In the genomic region with DNA sequence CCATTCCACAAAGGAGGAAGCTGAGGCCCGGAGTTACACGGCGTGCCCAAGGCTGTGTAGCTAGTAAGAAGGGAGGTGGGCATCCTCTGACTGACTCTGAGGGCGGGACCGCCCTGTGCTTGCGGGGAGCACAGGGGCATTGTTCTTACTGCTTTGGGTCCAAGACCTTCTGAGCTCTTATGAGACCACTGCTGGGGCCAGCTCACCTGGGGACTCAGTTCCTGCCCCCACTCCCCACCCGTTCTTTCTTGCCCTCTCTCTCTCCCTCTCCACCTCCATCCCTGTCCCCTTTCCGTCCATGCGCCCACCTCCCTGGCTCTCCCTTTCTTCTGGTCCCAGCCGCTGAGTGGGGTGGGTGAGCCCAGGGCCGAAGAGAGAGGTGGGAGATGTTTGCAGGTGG, we compare ENCODE assay signal across 17 cellular contexts. TPM values are rescaled to one million over a fixed set of nuclear protein-coding genes. Genes with fewer than 3 reads are reported as not detected.
A peak's percentile ranks its signal among the peaks of the same experiment; 100 is the strongest.
DNase-seq lines count a peak whose midpoint lies in the region; ATAC-seq, FAIRE-seq and TF ChIP-seq lines count a peak whose summit lies in the region.
"Had no signal": no experiment of that assay in that cellular context is flagged by ENCODE, and none has a peak within 500 bp of the region (broad histone marks: within the 10 kb centered on the region; RNA-seq: fewer than 3 reads in every experiment).

No MANE protein-coding gene starts in this region.

- no peak for TF ChIP-seq EP300 in A549 (IDR thresholded peaks at IDR 0.05)

- H3K27ac ChIP-seq in A549 (peak overlapping the region; percentile 95 to 99), kidney (ENCODE audit: low read depth in 2 of 2, low read length in 2 of 2) (no peak overlapping the region)
- H3K27ac ChIP-seq in BLaER1 treated with 17β-estradiol and CSF1 and Interleukin-3, amounts not matched to agents 10 nM and 100 nM: peak overlapping the region in 3 of 11 experiments; percentile 15 to 43 (median 43); a peak in 6 of 22 replicates
- H3K27ac ChIP-seq: foreskin keratinocyte had no signal

- H4K20me1 ChIP-seq in BLaER1 treated with 17β-estradiol and CSF1 and Interleukin-3, amounts not matched to agents 10 nM and 100 nM: no peaks in the 10 kb centered on the region

- H3K27me3 Mint-ChIP-seq in activated naive CD8-positive, alpha-beta T cell treated with anti-CD3 and anti-CD28 coated beads for 36 hours: no peaks in the 10 kb centered on the region
- H3K27me3 Mint-ChIP-seq in naive thymus-derived CD8-positive, alpha-beta T cell: peaks cover 0 to 2% (median 0%) of the 10 kb centered on the region in 5 donors
- H3K27me3 Mint-ChIP-seq: memory B cell; stimulated activated naive CD8-positive, alpha-beta T cell treated with anti-CD3 and anti-CD28 coated beads, Interleukin-15, amount 100 ng/mL, for 72 hours had no signal

- 97% methylated on average over 11 of the region's 11 CpGs for WGBS in A549 (ENCODE audit: missing lambda C conversion rate)

- DNase-seq in A549 (ENCODE audit: low read depth in 1 of 2, low spot score in 1 of 2) (no peak), kidney (no peak), BE2C (no peak), NOMO-1 treated with dmso at 0.1 percent for 144 hours (lab: John Stamatoyannopoulos, UW; ENCODE audit: unreplicated experiment) (no peak), NCI-H1436 treated with DMSO at 0.1 percent for 48 hours (lab: John Stamatoyannopoulos, UW) (no peak)
- DNase-seq in activated naive CD8-positive, alpha-beta T cell treated with anti-CD3 and anti-CD28 coated beads for 36 hours: no peak
- peak in 1 of 10 donors; percentile 62 for DNase-seq in naive thymus-derived CD8-positive, alpha-beta T cell
- DNase-seq: activated CD4-positive, alpha-beta T cell treated with anti-CD3 and anti-CD28 coated beads, Interleukin-2, amount 50 U/mL, for 48 hours; central memory CD4-positive, alpha-beta T cell; EL; foreskin keratinocyte; occipital lobe; RPMI8226 had no signal

- POLR2A ChIA-PET in A549 (lab: Yijun Ruan, JAX): no interaction called here
- POLR2A ChIA-PET in naive thymus-derived CD8-positive, alpha-beta T cell (lab: Charles Lee): interaction anchor here (1.0 to 37.3 kb wide), 6 partner anchors 5 to 1143 kb away, joined by 3 to 2269 read pairs (median 650); a partner anchor contains a TSS

- H3K9me3 ChIP-seq in A549 (no peaks in the 10 kb centered on the region), kidney (ENCODE audit: control insufficient read depth in 1 of 2, low read length in 2 of 2) (no peaks in the 10 kb centered on the region), BE2C (no peaks in the 10 kb centered on the region)
- no peaks in the 10 kb centered on the region for H3K9me3 ChIP-seq in BLaER1 treated with 17β-estradiol and CSF1 and Interleukin-3, amounts not matched to agents 10 nM and 100 nM (replicated peaks in 1 of 11)

- no peak for FAIRE-seq in A549 (lab: Jason Lieb, UNC)
- FAIRE-seq in kidney (lab: Jason Lieb, UNC): no peak

- H3K4me2 ChIP-seq in A549: no peak overlapping the region
- peak overlapping the region in 6 of 11 experiments; percentile 5 to 28 (median 10); a peak in 3 of 22 replicates for H3K4me2 ChIP-seq in BLaER1 treated with 17β-estradiol and CSF1 and Interleukin-3, amounts not matched to agents 10 nM and 100 nM

- H3K36me3 ChIP-seq in BLaER1 treated with 17β-estradiol and CSF1 and Interleukin-3, amounts not matched to agents 10 nM and 100 nM: no peaks in the 10 kb centered on the region
- H3K36me3 ChIP-seq in kidney (ENCODE audit: control insufficient read depth in 1 of 2, insufficient read depth in 2 of 2, low read length in 2 of 2) (no peaks in the 10 kb centered on the region), BE2C (no peaks in the 10 kb centered on the region)

- CTCF ChIA-PET in A549 (lab: Yijun Ruan, JAX): interaction anchor here (0.6 to 36.6 kb wide), 4 partner anchors 8 to 94 kb away, joined by 3 to 1144 read pairs (median 574); a partner anchor contains a TSS

- H3K9me3 Mint-ChIP-seq in activated naive CD8-positive, alpha-beta T cell treated with anti-CD3 and anti-CD28 coated beads for 36 hours: peaks cover 1% of the 10 kb centered on the region
- no peaks in the 10 kb centered on the region for H3K9me3 Mint-ChIP-seq in naive thymus-derived CD8-positive, alpha-beta T cell
- H3K9me3 Mint-ChIP-seq: memory B cell; stimulated activated naive CD8-positive, alpha-beta T cell treated with anti-CD3 and anti-CD28 coated beads, Interleukin-15, amount 100 ng/mL, for 72 hours had no signal

- H3K36me3 Mint-ChIP-seq in activated naive CD8-positive, alpha-beta T cell treated with anti-CD3 and anti-CD28 coated beads for 36 hours: peaks cover 9% of the 10 kb centered on the region
- H3K36me3 Mint-ChIP-seq in naive thymus-derived CD8-positive, alpha-beta T cell: peaks cover 0 to 2% (median 0%) of the 10 kb centered on the region in 3 donors
- H3K36me3 Mint-ChIP-seq: memory B cell had no signal

- H3K27ac Mint-ChIP-seq in activated naive CD8-positive, alpha-beta T cell treated with anti-CD3 and anti-CD28 coated beads for 36 hours: peak overlapping the region; percentile 44
- peak overlapping the region in 8 of 10 donors; percentile 68 to 95 (median 84) for H3K27ac Mint-ChIP-seq in naive thymus-derived CD8-positive, alpha-beta T cell
- H3K27ac Mint-ChIP-seq: memory B cell had no signal

- peak overlapping the region in 1 of 11 experiments; percentile 28; a peak in 1 of 22 replicates for H3K9ac ChIP-seq in BLaER1 treated with 17β-estradiol and CSF1 and Interleukin-3, amounts not matched to agents 10 nM and 100 nM
- no peak overlapping the region for H3K9ac ChIP-seq in kidney (ENCODE audit: low read length in 2 of 2)

- TF ChIP-seq POLR2A in A549 (IDR thresholded peaks at IDR 0.05; ENCODE audit: low read length): no peak

- TF ChIP-seq RAD21 in A549 (conservative IDR thresholded peaks at IDR 0.05 in 1 of 2, IDR thresholded peaks at IDR 0.05 in 1 of 2): no peak

- H3K4me1 Mint-ChIP-seq in activated naive CD8-positive, alpha-beta T cell treated with anti-CD3 and anti-CD28 coated beads for 36 hours: peaks cover 86% of the 10 kb centered on the region
- peaks cover 51 to 93% (median 88%) of the 10 kb centered on the region in 4 donors for H3K4me1 Mint-ChIP-seq in naive thymus-derived CD8-positive, alpha-beta T cell

- intact Hi-C loops in kidney (cut with DNase I): no loop called here

- TF ChIP-seq CTCF in A549 (IDR thresholded peaks at IDR 0.05) (no peak), kidney (IDR thresholded peaks at IDR 0.05; ENCODE audit: borderline replicate concordance, extremely low read depth, insufficient read depth) (no peak), BE2C (IDR thresholded peaks at IDR 0.05; ENCODE audit: low read depth, low read length) (no peak)

- no peaks in the 10 kb centered on the region for H3K27me3 ChIP-seq in BLaER1 treated with 17β-estradiol and CSF1 and Interleukin-3, amounts not matched to agents 10 nM and 100 nM
- no peaks in the 10 kb centered on the region for H3K27me3 ChIP-seq in BE2C
- H3K27me3 ChIP-seq: foreskin keratinocyte had no signal

- H3K4me1 ChIP-seq in A549: peaks cover 85% of the 10 kb centered on the region
- peaks cover 71 to 92% (median 87%) of the 10 kb centered on the region in 10 experiments for H3K4me1 ChIP-seq in BLaER1 treated with 17β-estradiol and CSF1 and Interleukin-3, amounts not matched to agents 10 nM and 100 nM
- H3K4me1 ChIP-seq in kidney (ENCODE audit: control insufficient read depth in 1 of 2, insufficient read depth in 1 of 2, low read depth in 1 of 2, low read length in 2 of 2): peaks cover 29 to 32% of the 10 kb centered on the region in 2 donors
- H3K4me1 ChIP-seq in BE2C: peaks cover 35% of the 10 kb centered on the region

- no peak overlapping the region for H3K4me3 ChIP-seq in A549
- H3K4me3 ChIP-seq in BLaER1 treated with 17β-estradiol and CSF1 and Interleukin-3, amounts not matched to agents 10 nM and 100 nM: no peak overlapping the region
- H3K4me3 ChIP-seq in kidney (ENCODE audit: low read length in 2 of 2): no peak overlapping the region
- no peak overlapping the region for H3K4me3 ChIP-seq in BE2C (ENCODE audit: low read depth, low read length)
- H3K4me3 ChIP-seq: skin epidermis had no signal

- ATAC-seq in A549: no peak
- ATAC-seq in naive thymus-derived CD8-positive, alpha-beta T cell: no peak
- ATAC-seq: foreskin keratinocyte; stimulated activated naive CD8-positive, alpha-beta T cell treated with anti-CD3 and anti-CD28 coated beads, Interleukin-15, amount 100 ng/mL, for 72 hours had no signal

- H3K4me3 Mint-ChIP-seq in activated naive CD8-positive, alpha-beta T cell treated with anti-CD3 and anti-CD28 coated beads for 36 hours: no peak overlapping the region
- H3K4me3 Mint-ChIP-seq in naive thymus-derived CD8-positive, alpha-beta T cell: peak overlapping the region in 3 of 10 donors; percentile 4 to 60 (median 44)
- H3K4me3 Mint-ChIP-seq: memory B cell had no signal

TF ChIP-seq in A549, 52 proteins besides CTCF, POLR2A, EP300 and RAD21 (continues in another document):
- no peak for TF ChIP-seq MAFK (IDR thresholded peaks at IDR 0.05; ENCODE audit: partially characterized antibody)

RNA-seq across cellular contexts. Expression of a gene that starts 19.6 kb away (rescaled TPM):
- polyA plus RNA-seq in A549 (2011; rRNA removed) (1.4 and 1.9 TPM in 2 replicates), A549 (2017; fragmentation: RNase III; extraction: RNeasy Plus Mini Kit Qiagen cat#74134 plus additional on column Dnase treatment) (0.72 to 0.84 TPM (median 0.76 TPM) in 3 replicates), kidney (ENCODE audit: insufficient read depth, low read depth, low replicate concordance) (0.17 TPM)
- polyA plus RNA-seq in A549 (2012; cell fraction: cytosol; rRNA removed): 0.79 and 1.5 TPM in 2 replicates
- polyA plus RNA-seq in A549 (2012; cell fraction: nucleus; rRNA removed): 3.0 and 3.2 TPM in 2 replicates
- 1.7 and 3.3 TPM in 2 replicates for polyA minus RNA-seq in A549 (2011; rRNA and poly(A)+ RNA removed)
- 100 to 1,000 TPM; 260 to 274 TPM for total RNA-seq in activated naive CD8-positive, alpha-beta T cell treated with anti-CD3 and anti-CD28 coated beads for 36 hours
- total RNA-seq in naive thymus-derived CD8-positive, alpha-beta T cell: 100 to 1,000 TPM; 571 to 574 TPM
- 1,000 to 10,000 TPM in 2 of 3 donors, 100 to 1,000 TPM in 1; 897 to 2,008 (median 1,531) TPM for polyA plus RNA-seq in naive thymus-derived CD8-positive, alpha-beta T cell
- 7.1 TPM for total RNA-seq in kidney
- 0.39 TPM for polyA plus RNA-seq in BE2C (2012; ENCODE audit: insufficient read depth, insufficient read length, low read depth)
- total RNA-seq: foreskin keratinocyte, occipital lobe had no signal
- polyA plus RNA-seq: foreskin keratinocyte had no signal

RNA-seq across cellular contexts. Expression of a gene that starts 44.2 kb away (rescaled TPM):
- polyA plus RNA-seq in A549 (2011; rRNA removed): 24.2 and 45.9 TPM in 2 replicates
- 18.0 and 30.2 TPM in 2 replicates for polyA plus RNA-seq in A549 (2012; cell fraction: cytosol; rRNA removed)
- 83.8 and 125 TPM in 2 replicates for polyA plus RNA-seq in A549 (2012; cell fraction: nucleus; rRNA removed)
- polyA plus RNA-seq in A549 (2017; fragmentation: RNase III; extraction: RNeasy Plus Mini Kit Qiagen cat#74134 plus additional on column Dnase treatment): 61.6 to 75.9 TPM (median 73.5 TPM) in 3 replicates
- 62.8 and 79.7 TPM in 2 replicates for polyA minus RNA-seq in A549 (2011; rRNA and poly(A)+ RNA removed)
- 1 to 10 TPM; 7.3 to 7.6 TPM for total RNA-seq in activated naive CD8-positive, alpha-beta T cell treated with anti-CD3 and anti-CD28 coated beads for 36 hours
- total RNA-seq in naive thymus-derived CD8-positive, alpha-beta T cell: not detected
- not detected for polyA plus RNA-seq in naive thymus-derived CD8-positive, alpha-beta T cell
- 0.31 TPM for total RNA-seq in kidney
- polyA plus RNA-seq in kidney (ENCODE audit: insufficient read depth, low read depth, low replicate concordance): 2.2 TPM
- polyA plus RNA-seq in BE2C (2012; ENCODE audit: insufficient read depth, insufficient read length, low read depth): not detected
- total RNA-seq: occipital lobe had no signal

Comparison
In these comparisons a context has a peak if more than half of its experiments do, and no peak if none do; other contexts are left out.
1. H3K27ac ChIP-seq: peak in A549 (2 of 2); none in kidney (0 of 2).
2. RNA of a gene that starts 19.6 kb away (total RNA-seq): 571 to 574 TPM in naive thymus-derived CD8-positive, alpha-beta T cell and 260 to 274 TPM in activated naive CD8-positive, alpha-beta T cell treated with anti-CD3 and anti-CD28 coated beads for 36 hours; 7.1 TPM in kidney (single experiment); every median in the first group is over 10 times any median in the second.